ENCODE assay signal across 10 cellular contexts in the genomic region with DNA sequence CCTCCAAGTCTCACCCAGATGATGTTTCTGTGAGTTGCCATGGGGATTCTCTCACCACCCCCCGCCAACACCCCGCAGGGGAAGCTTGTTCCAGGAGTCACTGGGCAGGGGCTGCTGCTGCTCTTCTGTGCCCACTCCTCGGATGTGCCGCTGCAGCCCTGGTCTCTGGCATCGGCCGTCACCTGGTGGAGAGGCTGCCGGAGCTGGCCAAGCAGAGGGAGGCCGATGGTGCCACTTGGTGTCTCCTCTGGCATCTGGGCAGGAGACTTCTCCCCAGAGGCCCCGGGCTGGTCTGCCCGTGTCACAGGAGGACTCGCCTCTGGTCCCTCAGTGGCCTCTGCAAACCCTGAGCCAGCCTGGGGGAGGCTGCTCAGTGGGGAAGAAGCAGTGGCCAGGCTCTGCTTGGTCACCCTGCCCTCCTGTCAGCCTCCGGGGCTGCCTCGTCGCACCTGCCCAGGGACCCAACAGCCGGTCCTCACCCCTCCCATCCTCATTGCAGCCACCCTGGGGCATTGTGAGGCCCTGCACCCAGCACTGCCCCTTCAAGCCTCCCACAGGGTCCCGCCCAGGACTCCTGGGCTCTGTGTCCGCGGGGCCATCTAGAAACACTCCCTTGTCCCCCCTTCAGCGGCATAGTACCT. TPM values are rescaled to one million over a fixed set of nuclear protein-coding genes. Genes with fewer than 3 reads are reported as not detected.
DNase-seq lines count a peak whose midpoint lies in the region; ATAC-seq, FAIRE-seq and TF ChIP-seq lines count a peak whose summit lies in the region.
"Had no signal": no experiment of that assay in that cellular context is flagged by ENCODE, and none has a peak within 500 bp of the region (broad histone marks: within the 10 kb centered on the region; RNA-seq: fewer than 3 reads in every experiment).

No MANE protein-coding gene starts in this region.

- no peak for TF ChIP-seq CTCF in kidney (IDR thresholded peaks at IDR 0.05; ENCODE audit: borderline replicate concordance, extremely low read depth, insufficient read depth)

- intact Hi-C loops in kidney (cut with DNase I), result loop anchor here (10.0 kb wide), 1 partner anchor 78 kb away; no protein-coding TSS in a partner anchor

- no peaks in the 10 kb centered on the region for H3K9me3 ChIP-seq in kidney (ENCODE audit: control insufficient read depth in 1 of 2, low read length in 2 of 2)
- H3K9me3 ChIP-seq: BE2C had no signal

- no peak overlapping the region for H3K4me3 ChIP-seq in kidney (ENCODE audit: low read length in 2 of 2)

- ATAC-seq in HG03457 (IDR thresholded peaks at IDR 0.05; ENCODE audit: unreplicated experiment) (no peak), GM18867 (IDR thresholded peaks at IDR 0.05; ENCODE audit: unreplicated experiment) (no peak)

- H3K36me3 ChIP-seq in kidney (ENCODE audit: control insufficient read depth in 1 of 2, insufficient read depth in 2 of 2, low read length in 2 of 2), result no peaks in the 10 kb centered on the region
- H3K36me3 ChIP-seq: BE2C had no signal

- peaks cover 4 to 19% of the 10 kb centered on the region in 2 donors for H3K4me1 ChIP-seq in kidney (ENCODE audit: control insufficient read depth in 1 of 2, insufficient read depth in 1 of 2, low read depth in 1 of 2, low read length in 2 of 2)

- peak overlapping the region in 1 of 2 donors; percentile 7 for H3K27ac ChIP-seq in kidney (ENCODE audit: low read depth in 2 of 2, low read length in 2 of 2)

- no peak for FAIRE-seq in kidney (lab: Jason Lieb, UNC)

- no peak overlapping the region for H3K9ac ChIP-seq in kidney (ENCODE audit: low read length in 2 of 2)

- peak in 5 of 6 experiments; percentile 20 to 67 (median 36) for DNase-seq in stimulated activated naive CD4-positive, alpha-beta T cell (lab: John Stamatoyannopoulos, UW)
- DNase-seq in stimulated activated naive CD4-positive, alpha-beta T cell treated with Interleukin-2 at 50 U/mL for 16 hours (lab: John Stamatoyannopoulos, UW), result no peak
- DNase-seq in T follicular helper cell (ENCODE audit: low read depth), result peak; percentile 22
- DNase-seq in kidney, result peak; percentile 80
- DNase-seq in GM19238 (ENCODE audit: insufficient read length, low spot score), result no peak
- no peak for DNase-seq in KG1 (lab: John Stamatoyannopoulos, UW)
- DNase-seq: BE2C, NCI-H524 had no signal

RNA-seq across cellular contexts. Expression of gene ADORA2A, which starts 0.4 kb away (rescaled TPM):
- total RNA-seq in kidney, result 6.9 TPM
- polyA plus RNA-seq in kidney (ENCODE audit: insufficient read depth, low read depth, low replicate concordance), result 6.1 TPM

Comparison
In these comparisons a context has a peak if more than half of its experiments do, and no peak if none do; other contexts are left out.
1. DNase-seq: peak in stimulated activated naive CD4-positive, alpha-beta T cell (5 of 6), T follicular helper cell (single experiment) and kidney (single experiment); none in stimulated activated naive CD4-positive, alpha-beta T cell treated with Interleukin-2 at 50 U/mL for 16 hours (single experiment), GM19238 (single experiment) and KG1 (single experiment).